In the genomic region with DNA sequence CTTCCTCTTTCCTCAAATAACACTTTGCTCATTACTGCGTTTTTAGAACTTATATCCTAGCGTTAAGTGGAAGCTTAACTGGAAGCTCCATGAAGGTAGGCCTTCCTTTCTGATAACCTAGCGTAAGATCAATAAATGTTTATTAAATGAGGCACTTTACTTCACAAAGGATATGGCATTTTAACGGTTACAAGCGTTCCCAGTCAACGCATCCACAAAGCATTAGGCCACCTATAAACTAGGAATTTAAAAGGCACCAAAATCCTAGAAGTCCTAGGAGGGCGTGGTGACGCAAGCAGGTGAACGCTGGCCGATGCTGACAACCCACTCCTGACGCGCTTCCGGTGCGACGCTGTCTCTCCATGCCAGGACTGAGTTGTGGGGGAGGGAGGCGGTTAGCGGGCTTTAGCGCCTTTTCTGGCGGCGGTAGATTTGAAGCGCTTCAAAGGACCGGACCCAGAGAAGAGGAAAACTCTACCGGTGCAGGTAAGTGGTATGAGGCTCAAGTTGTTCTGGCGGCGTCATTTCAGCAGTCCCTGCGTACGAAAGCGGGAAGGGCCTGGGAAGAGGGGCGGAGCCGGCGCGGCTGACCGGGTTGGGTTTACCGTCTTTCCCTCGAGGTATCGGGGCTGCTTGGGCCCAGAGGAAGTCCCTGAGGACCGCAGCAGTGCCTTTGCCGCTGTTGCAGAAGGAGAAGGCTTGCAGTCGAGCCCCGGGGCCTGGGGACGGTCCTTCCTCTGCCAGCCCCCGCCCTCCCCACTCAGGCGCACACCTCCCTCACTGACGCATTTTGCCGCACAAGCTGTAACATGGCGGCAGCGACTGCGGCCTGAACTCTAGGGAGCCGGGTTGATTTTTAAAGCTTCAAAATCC, we compare ENCODE assay signal across 1 cellular context.
TF ChIP-seq lines count a peak whose summit lies in the region.

TSS of gene PPIG (plus strand) at position 347 of the 873 bp plus-strand sequence. CDS start 19,691 bp downstream, outside the sequence.

TF ChIP-seq in HepG2, 621 proteins besides CTCF, POLR2A, EP300 and RAD21 (continued from another document and continues in another):
- TF ChIP-seq ZNF572 (CRISPR knock-in tag; IDR thresholded peaks at IDR 0.05) (no peak), SNAPC2 (CRISPR knock-in tag; IDR thresholded peaks at IDR 0.05) (no peak; the same call in 1 of the 2 replicates), BRCA1 (CRISPR knock-in tag; IDR thresholded peaks at IDR 0.05) (no peak), NFYB (CRISPR knock-in tag; IDR thresholded peaks at IDR 0.05) (peak; percentile 27; the same call in 1 of the 2 replicates), TCF7L2 (IDR thresholded peaks at IDR 0.05; ENCODE audit: low read depth, low read length) (no peak), EHMT2 (IDR thresholded peaks at IDR 0.05; ENCODE audit: borderline replicate concordance, low read depth, low read length) (peak; percentile 90; the same call in 1 of the 2 replicates), HMGA1 (CRISPR knock-in tag; conservative IDR thresholded peaks at IDR 0.05) (no peak), PPARG (CRISPR knock-in tag; conservative IDR thresholded peaks at IDR 0.05) (peak; percentile 72), ETV6 (CRISPR knock-in tag; conservative IDR thresholded peaks at IDR 0.05) (peak; percentile 58; the same call in 1 of the 2 replicates), CEBPG (CRISPR knock-in tag; IDR thresholded peaks at IDR 0.05) (peak; percentile 96), ZNF883 (CRISPR knock-in tag; IDR thresholded peaks at IDR 0.05; ENCODE audit: not compliant biosample characterization) (peak; percentile 91), ZNF281 (CRISPR knock-in tag; IDR thresholded peaks at IDR 0.05; ENCODE audit: borderline replicate concordance) (peak; percentile 100), ATF7-NPFF (CRISPR knock-in tag; IDR thresholded peaks at IDR 0.05; ENCODE audit: low read depth) (peak; percentile 78; the same call in 1 of the 2 replicates), ETV5 (CRISPR knock-in tag; IDR thresholded peaks at IDR 0.05; ENCODE audit: borderline replicate concordance) (peak; percentile 82), HDAC6 (IDR thresholded peaks at IDR 0.05; ENCODE audit: low read depth, low read length) (no peak), ZNF121 (CRISPR knock-in tag; IDR thresholded peaks at IDR 0.05) (no peak), MYC (CRISPR knock-in tag; IDR thresholded peaks at IDR 0.05; ENCODE audit: borderline replicate concordance) (peak; percentile 88), PAWR (CRISPR knock-in tag; IDR thresholded peaks at IDR 0.05; ENCODE audit: borderline replicate concordance) (peak; percentile 69; the same call in 1 of the 2 replicates), ZSCAN30 (CRISPR knock-in tag; IDR thresholded peaks at IDR 0.05) (no peak), RBM39 (IDR thresholded peaks at IDR 0.05; ENCODE audit: low read depth, low read length, poor library complexity, severe bottlenecking) (peak; percentile 74), NRL (CRISPR knock-in tag; IDR thresholded peaks at IDR 0.05; ENCODE audit: borderline replicate concordance) (peak; percentile 91; the same call in 1 of the 2 replicates), RFX5 (IDR thresholded peaks at IDR 0.05; ENCODE audit: low read depth, low read length) (no peak), RBM22 (optimal IDR thresholded peaks at IDR 0.05; ENCODE audit: low read length) (no peak), KAT2B (IDR thresholded peaks at IDR 0.05; ENCODE audit: borderline replicate concordance, low read depth, low read length) (no peak), FOXO4 (CRISPR knock-in tag; conservative IDR thresholded peaks at IDR 0.05) (no peak), MIER2 (CRISPR knock-in tag; IDR thresholded peaks at IDR 0.05) (no peak), ZNF646 (CRISPR knock-in tag; IDR thresholded peaks at IDR 0.05) (no peak), CBX5 (CRISPR knock-in tag; IDR thresholded peaks at IDR 0.05; ENCODE audit: borderline replicate concordance) (peak; percentile 94; the same call in 1 of the 2 replicates)
- TF ChIP-seq, protein P1, sequence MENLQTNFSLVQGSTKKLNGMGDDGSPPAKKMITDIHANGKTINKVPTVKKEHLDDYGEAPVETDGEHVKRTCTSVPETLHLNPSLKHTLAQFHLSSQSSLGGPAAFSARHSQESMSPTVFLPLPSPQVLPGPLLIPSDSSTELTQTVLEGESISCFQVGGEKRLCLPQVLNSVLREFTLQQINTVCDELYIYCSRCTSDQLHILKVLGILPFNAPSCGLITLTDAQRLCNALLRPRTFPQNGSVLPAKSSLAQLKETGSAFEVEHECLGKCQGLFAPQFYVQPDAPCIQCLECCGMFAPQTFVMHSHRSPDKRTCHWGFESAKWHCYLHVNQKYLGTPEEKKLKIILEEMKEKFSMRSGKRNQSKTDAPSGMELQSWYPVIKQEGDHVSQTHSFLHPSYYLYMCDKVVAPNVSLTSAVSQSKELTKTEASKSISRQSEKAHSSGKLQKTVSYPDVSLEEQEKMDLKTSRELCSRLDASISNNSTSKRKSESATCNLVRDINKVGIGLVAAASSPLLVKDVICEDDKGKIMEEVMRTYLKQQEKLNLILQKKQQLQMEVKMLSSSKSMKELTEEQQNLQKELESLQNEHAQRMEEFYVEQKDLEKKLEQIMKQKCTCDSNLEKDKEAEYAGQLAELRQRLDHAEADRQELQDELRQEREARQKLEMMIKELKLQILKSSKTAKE (CRISPR knock-in tag; IDR thresholded peaks at IDR 0.05; ENCODE audit: borderline replicate concordance) = no peak
- TF ChIP-seq, protein P2, sequence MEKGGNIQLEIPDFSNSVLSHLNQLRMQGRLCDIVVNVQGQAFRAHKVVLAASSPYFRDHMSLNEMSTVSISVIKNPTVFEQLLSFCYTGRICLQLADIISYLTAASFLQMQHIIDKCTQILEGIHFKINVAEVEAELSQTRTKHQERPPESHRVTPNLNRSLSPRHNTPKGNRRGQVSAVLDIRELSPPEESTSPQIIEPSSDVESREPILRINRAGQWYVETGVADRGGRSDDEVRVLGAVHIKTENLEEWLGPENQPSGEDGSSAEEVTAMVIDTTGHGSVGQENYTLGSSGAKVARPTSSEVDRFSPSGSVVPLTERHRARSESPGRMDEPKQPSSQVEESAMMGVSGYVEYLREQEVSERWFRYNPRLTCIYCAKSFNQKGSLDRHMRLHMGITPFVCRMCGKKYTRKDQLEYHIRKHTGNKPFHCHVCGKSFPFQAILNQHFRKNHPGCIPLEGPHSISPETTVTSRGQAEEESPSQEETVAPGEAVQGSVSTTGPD (CRISPR knock-in tag; IDR thresholded peaks at IDR 0.05) = peak; percentile 69; the same call in 1 of the 2 replicates
- TF ChIP-seq, protein P3, sequence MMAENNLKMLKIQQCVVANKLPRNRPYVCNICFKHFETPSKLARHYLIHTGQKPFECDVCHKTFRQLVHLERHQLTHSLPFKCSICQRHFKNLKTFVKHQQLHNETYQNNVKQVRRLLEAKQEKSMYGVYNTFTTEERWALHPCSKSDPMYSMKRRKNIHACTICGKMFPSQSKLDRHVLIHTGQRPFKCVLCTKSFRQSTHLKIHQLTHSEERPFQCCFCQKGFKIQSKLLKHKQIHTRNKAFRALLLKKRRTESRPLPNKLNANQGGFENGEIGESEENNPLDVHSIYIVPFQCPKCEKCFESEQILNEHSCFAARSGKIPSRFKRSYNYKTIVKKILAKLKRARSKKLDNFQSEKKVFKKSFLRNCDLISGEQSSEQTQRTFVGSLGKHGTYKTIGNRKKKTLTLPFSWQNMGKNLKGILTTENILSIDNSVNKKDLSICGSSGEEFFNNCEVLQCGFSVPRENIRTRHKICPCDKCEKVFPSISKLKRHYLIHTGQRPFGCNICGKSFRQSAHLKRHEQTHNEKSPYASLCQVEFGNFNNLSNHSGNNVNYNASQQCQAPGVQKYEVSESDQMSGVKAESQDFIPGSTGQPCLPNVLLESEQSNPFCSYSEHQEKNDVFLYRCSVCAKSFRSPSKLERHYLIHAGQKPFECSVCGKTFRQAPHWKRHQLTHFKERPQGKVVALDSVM (CRISPR knock-in tag; IDR thresholded peaks at IDR 0.05) = no peak; the same call in 1 of the 2 replicates
- TF ChIP-seq, protein P4, sequence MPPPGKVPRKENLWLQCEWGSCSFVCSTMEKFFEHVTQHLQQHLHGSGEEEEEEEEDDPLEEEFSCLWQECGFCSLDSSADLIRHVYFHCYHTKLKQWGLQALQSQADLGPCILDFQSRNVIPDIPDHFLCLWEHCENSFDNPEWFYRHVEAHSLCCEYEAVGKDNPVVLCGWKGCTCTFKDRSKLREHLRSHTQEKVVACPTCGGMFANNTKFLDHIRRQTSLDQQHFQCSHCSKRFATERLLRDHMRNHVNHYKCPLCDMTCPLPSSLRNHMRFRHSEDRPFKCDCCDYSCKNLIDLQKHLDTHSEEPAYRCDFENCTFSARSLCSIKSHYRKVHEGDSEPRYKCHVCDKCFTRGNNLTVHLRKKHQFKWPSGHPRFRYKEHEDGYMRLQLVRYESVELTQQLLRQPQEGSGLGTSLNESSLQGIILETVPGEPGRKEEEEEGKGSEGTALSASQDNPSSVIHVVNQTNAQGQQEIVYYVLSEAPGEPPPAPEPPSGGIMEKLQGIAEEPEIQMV (CRISPR knock-in tag; IDR thresholded peaks at IDR 0.05; ENCODE audit: low read depth) = peak; percentile 82
